Comparison of ENCODE assay signal across 8 cellular contexts in genomic region chr2:162221064-162221463, GRCh38. TPM values are rescaled to one million over a fixed set of nuclear protein-coding genes. Genes with fewer than 3 reads are reported as not detected.
DNase-seq lines count a peak whose midpoint lies in the region; ATAC-seq and TF ChIP-seq lines count a peak whose summit lies in the region.

No MANE protein-coding gene starts in this region.

- no peaks in the 10 kb centered on the region for H3K27me3 ChIP-seq in H9 (ENCODE audit: insufficient read depth, low read length)
- no peaks in the 10 kb centered on the region for H3K27me3 ChIP-seq in left lung

- no peaks in the 10 kb centered on the region for H3K27me3 Mint-ChIP-seq in H9 (ENCODE audit: low read depth)
- H3K27me3 Mint-ChIP-seq in central memory CD8-positive, alpha-beta T cell = peaks cover 66% of the 10 kb centered on the region

- no peak overlapping the region for H2BK20ac ChIP-seq in H9 (ENCODE audit: low read depth, low read length, poor library complexity, severe bottlenecking)

- H4K20me1 ChIP-seq in H9 (ENCODE audit: control insufficient read depth, insufficient read depth, insufficient read length) = no peaks in the 10 kb centered on the region

- H3K4me1 ChIP-seq in H9 (ENCODE audit: insufficient read depth, low read length) (no peaks in the 10 kb centered on the region), left lung (peaks cover 0 to 6% of the 10 kb centered on the region in 2 donors)

- intact Hi-C loops in left lung (cut with DNase I) = loop anchor here in 1 of 2 donors (5.0 kb wide), 1 partner anchor 76 kb away; no protein-coding TSS in a partner anchor

- no peak overlapping the region for H3K18ac ChIP-seq in H9 (ENCODE audit: insufficient read length, low read depth, low read length)

- DNase-seq in H9 (peak; percentile 89), M059J (ENCODE audit: low read depth) (peak; percentile 67), left lung (peak; percentile 74 to 91), middle frontal gyrus (ENCODE audit: extremely low spot score, low spot score) (no peak)
- peak; percentile 37 for DNase-seq in activated CD4-positive, CD25-positive, alpha-beta regulatory T cell treated with anti-CD3 and anti-CD28 coated beads, Interleukin-2, amount 50 U/mL, for 16 hours (ENCODE audit: low read depth, low spot score)
- peak; percentile 34 to 37 for DNase-seq in central memory CD8-positive, alpha-beta T cell (ENCODE audit: low spot score in 2 of 2)
- peak; percentile 1 for DNase-seq in stimulated activated CD8-positive, alpha-beta memory T cell treated with anti-CD3 and anti-CD28 coated beads, Interleukin-12 subunit alpha, Interleukin-12 subunit beta, amount 100 ng/mL, for 24 hours (ENCODE audit: extremely low read depth)

- H3K79me2 ChIP-seq in H9 (ENCODE audit: insufficient read depth, low read length) = no peaks in the 10 kb centered on the region

- TF ChIP-seq CTCF in GM12875 (IDR thresholded peaks at IDR 0.05; ENCODE audit: borderline replicate concordance, insufficient read depth, low read depth, low read length) (peak; percentile 93), H9 (conservative IDR thresholded peaks at IDR 0.05) (peak; percentile 93), left lung (IDR thresholded peaks at IDR 0.05) (peak; percentile 78 to 82)

- H3K36me3 ChIP-seq in left lung = no peaks in the 10 kb centered on the region

- H3K23ac ChIP-seq in H9 (ENCODE audit: insufficient read length, low read depth, low read length) = no peak overlapping the region

- H3K27ac Mint-ChIP-seq in H9 = peak overlapping the region in 1 of 3 experiments; percentile 86; a peak in 1 of 7 replicates
- H3K27ac Mint-ChIP-seq in central memory CD8-positive, alpha-beta T cell (ENCODE audit: low read depth) = no peak overlapping the region

- no peak overlapping the region for H3K56ac ChIP-seq in H9 (ENCODE audit: insufficient read length, low read depth, low read length)

- no peak overlapping the region for H3K14ac ChIP-seq in H9 (ENCODE audit: insufficient read depth, low read length)

- no peak overlapping the region for H3K4ac ChIP-seq in H9 (ENCODE audit: low read depth, low read length)

- no peaks in the 10 kb centered on the region for H3K79me1 ChIP-seq in H9 (ENCODE audit: insufficient read depth, low read depth, low read length, poor library complexity, severe bottlenecking)

- H3K9ac ChIP-seq in H9 (ENCODE audit: extremely low read depth, insufficient read length, low read length) = no peak overlapping the region

- H2BK15ac ChIP-seq in H9 (ENCODE audit: low read depth, low read length) = no peak overlapping the region

- H2BK5ac ChIP-seq in H9 (ENCODE audit: insufficient read length, low read length) = no peak overlapping the region

- no peaks in the 10 kb centered on the region for H3K23me2 ChIP-seq in H9 (ENCODE audit: insufficient read length, low read depth, low read length, poor library complexity, severe bottlenecking)

- no peak overlapping the region for H3K27ac ChIP-seq in H9 (ENCODE audit: insufficient read length, low read depth, low read length)
- no peak overlapping the region for H3K27ac ChIP-seq in left lung

- WGBS in H9 (ENCODE audit: extremely low coverage, insufficient read length, low lambda C conversion rate) = no CpG with 5 or more reads among the region's 11 CpGs

- no peaks in the 10 kb centered on the region for H3K9me3 Mint-ChIP-seq in H9
- no peaks in the 10 kb centered on the region for H3K9me3 Mint-ChIP-seq in central memory CD8-positive, alpha-beta T cell

- H2BK120ac ChIP-seq in H9 (ENCODE audit: low read depth, low read length, poor library complexity, severe bottlenecking) = no peak overlapping the region

- no peak overlapping the region for H3T11ph ChIP-seq in H9 (ENCODE audit: low read length)

- no peaks in the 10 kb centered on the region for H3K36me3 Mint-ChIP-seq in H9 (ENCODE audit: insufficient read depth in 1 of 3, low read depth in 3 of 3)
- H3K36me3 Mint-ChIP-seq in central memory CD8-positive, alpha-beta T cell (ENCODE audit: insufficient read depth) = no peaks in the 10 kb centered on the region

- no peak overlapping the region for H4K8ac ChIP-seq in H9 (replicated peaks; ENCODE audit: insufficient read length, low read depth, low read length)

- no peak overlapping the region for H2AFZ ChIP-seq in H9 (ENCODE audit: low read length)

- no peak overlapping the region for H2AK5ac ChIP-seq in H9 (ENCODE audit: insufficient read length, low read length)

- H3K4me3 ChIP-seq in GM12875 (ENCODE audit: low read depth, low read length) (no peak overlapping the region), left lung (no peak overlapping the region)

- H4K5ac ChIP-seq in H9 (ENCODE audit: insufficient read length, low read depth, low read length) = no peak overlapping the region

- no peak overlapping the region for H3K4me3 Mint-ChIP-seq in H9
- no peak overlapping the region for H3K4me3 Mint-ChIP-seq in central memory CD8-positive, alpha-beta T cell

- no peak overlapping the region for H3K4me2 ChIP-seq in H9 (ENCODE audit: insufficient read depth, insufficient read length, low read length)

- H4K91ac ChIP-seq in H9 (ENCODE audit: insufficient read length, low read depth, low read length) = no peak overlapping the region

- no peak for ATAC-seq in central memory CD8-positive, alpha-beta T cell (replicated peaks; ENCODE audit: extremely low read depth, poor library complexity, severe bottlenecking)
- ATAC-seq in left lung = peak; percentile 97

- no peaks in the 10 kb centered on the region; a peak in 1 of 4 replicates for H3K4me1 Mint-ChIP-seq in H9
- H3K4me1 Mint-ChIP-seq in central memory CD8-positive, alpha-beta T cell = no peaks in the 10 kb centered on the region

- no peak overlapping the region for H2BK12ac ChIP-seq in H9 (ENCODE audit: insufficient read length, low read depth, low read length)

- H3K9me3 ChIP-seq in H9 (ENCODE audit: control insufficient read depth, low read depth, low read length) (no peaks in the 10 kb centered on the region), left lung (no peaks in the 10 kb centered on the region)

RNA-seq across cellular contexts. Expression of gene FAP, which starts 22.2 kb away (rescaled TPM):
- total RNA-seq in H9 (2021) (not detected in 2 replicates), left lung (10 to 100 TPM; 15.0 to 25.3 TPM)
- total RNA-seq in M059J (2014; rRNA removed; shearing (Covaris generic)) = 22.8 and 31.9 TPM in 2 replicates

Comparison
In these comparisons a context has a peak if more than half of its experiments do, and no peak if none do; other contexts are left out.
1. RNA of gene FAP, which starts 22.2 kb away (total RNA-seq): 15.0 to 25.3 TPM in left lung and 22.8 to 31.9 TPM in M059J; not detected in H9; every median in the first group is over 10 times any median in the second.
2. Peak in every context shown above with its lines, with median percentiles within 50 percentile points of each other: CTCF ChIP-seq.